In the genomic region with DNA sequence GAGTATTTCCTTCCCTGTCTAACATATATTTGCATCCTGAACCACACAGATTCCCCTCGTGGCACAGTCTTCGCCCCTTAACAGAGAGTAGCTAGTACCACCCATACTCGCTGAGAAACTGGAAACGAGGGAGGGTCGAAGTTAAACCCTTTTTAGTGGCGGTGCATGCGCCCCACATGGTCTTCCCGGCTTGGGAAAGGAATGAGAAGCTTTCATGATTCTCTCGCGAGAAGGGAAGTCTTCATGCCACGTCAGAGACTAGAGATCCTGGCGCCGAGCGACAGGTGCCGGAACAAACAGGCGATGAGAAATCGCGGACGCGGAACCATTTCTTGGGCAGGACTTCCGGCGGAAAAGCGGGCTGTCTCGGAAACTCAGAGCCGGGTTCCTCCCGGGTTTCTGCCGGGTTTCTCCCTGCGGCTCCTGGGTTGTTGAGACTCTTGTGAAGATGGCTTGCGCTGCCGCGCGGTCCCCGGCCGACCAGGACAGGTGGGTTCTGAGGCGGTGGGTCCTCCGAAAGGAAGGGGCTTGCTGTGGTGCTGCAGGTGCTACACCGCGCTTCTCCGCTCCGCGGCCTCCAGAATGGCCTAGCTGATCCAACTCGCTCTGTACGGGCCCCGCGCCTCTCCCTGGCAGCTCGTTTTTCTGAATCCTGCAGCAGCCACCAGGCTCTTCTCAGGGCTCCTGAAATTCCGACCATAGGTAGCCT, we compare ENCODE assay signal across 8 cellular contexts. TPM values are rescaled to one million over a fixed set of nuclear protein-coding genes. Genes with fewer than 3 reads are reported as not detected.
DNase-seq lines count a peak whose midpoint lies in the region; ATAC-seq and TF ChIP-seq lines count a peak whose summit lies in the region.

A gene (plus strand): TSS at position 359 of the 709 bp plus-strand sequence. CDS start 90 bp downstream, at position 449.

- peak within 1 kb of the TSS; percentile 91 for H3K9ac ChIP-seq in SK-N-SH

- H3K4me1 ChIP-seq in SK-N-SH (ENCODE audit: control insufficient read depth in 1 of 2, insufficient read depth in 2 of 2, low read depth in 1 of 2, low read length in 1 of 2) (peaks cover 18 to 22% of the 10 kb centered on the region in 2 experiments; a peak in 3 of 4 replicates), suprapubic skin (peaks cover 31% of the 10 kb centered on the region)

- peaks cover 17% of the 10 kb centered on the region for H4K20me1 ChIP-seq in SK-N-SH (ENCODE audit: insufficient read depth)

- H3K4me3 ChIP-seq in GM06990 (replicated peaks; ENCODE audit: low read depth, low read length) (peak within 1 kb of the TSS; percentile 81), SK-N-SH (ENCODE audit: low read depth in 2 of 2, low read length in 1 of 2) (peak within 1 kb of the TSS; percentile 91 to 96), suprapubic skin (peak within 1 kb of the TSS; percentile 77)

- H3K36me3 ChIP-seq in GM06990 (ENCODE audit: control insufficient read depth, insufficient read depth, low read length) (peaks cover 5% of the 10 kb centered on the region), SK-N-SH (replicated peaks in 1 of 2; ENCODE audit: control insufficient read depth in 1 of 2, insufficient read depth in 2 of 2, low read length in 1 of 2) (peaks cover 28 to 33% of the 10 kb centered on the region in 2 experiments), suprapubic skin (peaks cover 21% of the 10 kb centered on the region)

- peak; percentile 96 for ATAC-seq in HG02571 (IDR thresholded peaks at IDR 0.05; ENCODE audit: unreplicated experiment)

- WGBS in SK-N-SH (ENCODE audit: low lambda C conversion rate), result 2% methylated on average over 30 of the region's 47 CpGs
- WGBS in suprapubic skin, result 2% methylated on average over 39 of the region's 47 CpGs

- TF ChIP-seq EP300 in SK-N-SH (IDR thresholded peaks at IDR 0.05; ENCODE audit: borderline replicate concordance in 1 of 2, low read depth in 1 of 2, low read length in 1 of 2) (no peak), suprapubic skin (IDR thresholded peaks at IDR 0.05) (peak; percentile 38)

- POLR2A ChIA-PET in SK-N-SH (lab: Yijun Ruan, JAX), result interaction anchor here (1.0 to 1.8 kb wide), 6 partner anchors 13 to 123 kb away, joined by 3 to 14 read pairs (median 4); a partner anchor contains a TSS

- H3K79me2 ChIP-seq in SK-N-SH (ENCODE audit: insufficient read depth), result peaks cover 50% of the 10 kb centered on the region

- H3K27ac ChIP-seq in SK-N-SH (ENCODE audit: low read depth in 2 of 2, low read length in 1 of 2) (peak within 1 kb of the TSS; percentile 86 to 88), suprapubic skin (peak within 1 kb of the TSS; percentile 86)

- TF ChIP-seq POLR2A in suprapubic skin (IDR thresholded peaks at IDR 0.05), result peak in 1 of 2 donors; percentile 79

- peak within 1 kb of the TSS; percentile 82 for H3K4me2 ChIP-seq in SK-N-SH

- peak within 1 kb of the TSS; percentile 100 for H2AFZ ChIP-seq in SK-N-SH (ENCODE audit: low read depth)

- CTCF ChIA-PET in SK-N-SH (lab: Yijun Ruan, JAX), result interaction anchor here (0.9 to 3.5 kb wide), 4 partner anchors 9 to 135 kb away, joined by 3 to 22 read pairs (median 3); a partner anchor contains a TSS

- no peak for TF ChIP-seq RAD21 in SK-N-SH (IDR thresholded peaks at IDR 0.05; ENCODE audit: low read length)

- H3K9me3 ChIP-seq in SK-N-SH (no peaks in the 10 kb centered on the region), suprapubic skin (no peaks in the 10 kb centered on the region)

- TF ChIP-seq CTCF in GM06990 (IDR thresholded peaks at IDR 0.05; ENCODE audit: insufficient read depth, low read length, poor library complexity, severe bottlenecking), result no peak
- TF ChIP-seq CTCF in SK-N-SH (IDR thresholded peaks at IDR 0.05), result no peak
- TF ChIP-seq CTCF in suprapubic skin (IDR thresholded peaks at IDR 0.05), result no peak

- no peaks in the 10 kb centered on the region for H3K9me2 ChIP-seq in SK-N-SH

- H3F3A ChIP-seq in SK-N-SH (replicated peaks; ENCODE audit: insufficient read depth), result peaks cover 3% of the 10 kb centered on the region

- DNase-seq in GM06990 (ENCODE audit: extremely low read depth, insufficient read length) (peak; percentile 89), NCI-H1048 (lab: John Stamatoyannopoulos, UW) (peak; percentile 91), SK-N-SH (peak; percentile 91), globus pallidus (ENCODE audit: low spot score) (peak; percentile 93), nucleus accumbens (lab: John Stamatoyannopoulos, UW) (peak; percentile 40 to 97 (median 91)), suprapubic skin (ENCODE audit: low spot score in 2 of 2) (peak; percentile 96)
- peak; percentile 89 for DNase-seq in activated naive CD4-positive, alpha-beta T cell treated with anti-CD3 and anti-CD28 coated beads, Interleukin-2, amount 50 U/mL, for 16 hours

- H3K27me3 ChIP-seq in GM06990 (replicated peaks; ENCODE audit: control insufficient read depth, insufficient read depth, low read length) (no peaks in the 10 kb centered on the region), SK-N-SH (ENCODE audit: insufficient read depth) (no peaks in the 10 kb centered on the region), suprapubic skin (no peaks in the 10 kb centered on the region)

TF ChIP-seq in SK-N-SH, 30 proteins besides CTCF, POLR2A, EP300 and RAD21 (continues in another document):
- TF ChIP-seq RCOR1 (IDR thresholded peaks at IDR 0.05; ENCODE audit: low read length), result peak; percentile 13; the same call in 1 of the 2 replicates
- TF ChIP-seq NRF1 (IDR thresholded peaks at IDR 0.05; ENCODE audit: low read depth, low read length), result no peak
- peak; percentile 74 for TF ChIP-seq TAF1 (IDR thresholded peaks at IDR 0.05; ENCODE audit: borderline replicate concordance, low read depth, low read length)
- TF ChIP-seq, protein P1, sequence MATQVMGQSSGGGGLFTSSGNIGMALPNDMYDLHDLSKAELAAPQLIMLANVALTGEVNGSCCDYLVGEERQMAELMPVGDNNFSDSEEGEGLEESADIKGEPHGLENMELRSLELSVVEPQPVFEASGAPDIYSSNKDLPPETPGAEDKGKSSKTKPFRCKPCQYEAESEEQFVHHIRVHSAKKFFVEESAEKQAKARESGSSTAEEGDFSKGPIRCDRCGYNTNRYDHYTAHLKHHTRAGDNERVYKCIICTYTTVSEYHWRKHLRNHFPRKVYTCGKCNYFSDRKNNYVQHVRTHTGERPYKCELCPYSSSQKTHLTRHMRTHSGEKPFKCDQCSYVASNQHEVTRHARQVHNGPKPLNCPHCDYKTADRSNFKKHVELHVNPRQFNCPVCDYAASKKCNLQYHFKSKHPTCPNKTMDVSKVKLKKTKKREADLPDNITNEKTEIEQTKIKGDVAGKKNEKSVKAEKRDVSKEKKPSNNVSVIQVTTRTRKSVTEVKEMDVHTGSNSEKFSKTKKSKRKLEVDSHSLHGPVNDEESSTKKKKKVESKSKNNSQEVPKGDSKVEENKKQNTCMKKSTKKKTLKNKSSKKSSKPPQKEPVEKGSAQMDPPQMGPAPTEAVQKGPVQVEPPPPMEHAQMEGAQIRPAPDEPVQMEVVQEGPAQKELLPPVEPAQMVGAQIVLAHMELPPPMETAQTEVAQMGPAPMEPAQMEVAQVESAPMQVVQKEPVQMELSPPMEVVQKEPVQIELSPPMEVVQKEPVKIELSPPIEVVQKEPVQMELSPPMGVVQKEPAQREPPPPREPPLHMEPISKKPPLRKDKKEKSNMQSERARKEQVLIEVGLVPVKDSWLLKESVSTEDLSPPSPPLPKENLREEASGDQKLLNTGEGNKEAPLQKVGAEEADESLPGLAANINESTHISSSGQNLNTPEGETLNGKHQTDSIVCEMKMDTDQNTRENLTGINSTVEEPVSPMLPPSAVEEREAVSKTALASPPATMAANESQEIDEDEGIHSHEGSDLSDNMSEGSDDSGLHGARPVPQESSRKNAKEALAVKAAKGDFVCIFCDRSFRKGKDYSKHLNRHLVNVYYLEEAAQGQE (IDR thresholded peaks at IDR 0.05; ENCODE audit: low read depth, low read length), result peak; percentile 5; the same call in 1 of the 2 replicates
- TF ChIP-seq ELF1 (IDR thresholded peaks at IDR 0.05), result peak; percentile 81
- TF ChIP-seq GABPA (IDR thresholded peaks at IDR 0.05; ENCODE audit: low read depth), result peak; percentile 95
- peak; percentile 84 for TF ChIP-seq POLR2AphosphoS5 (IDR thresholded peaks at IDR 0.05; ENCODE audit: low read depth, low read length)
- TF ChIP-seq CHD2 (IDR thresholded peaks at IDR 0.05; ENCODE audit: low read length, partially characterized antibody), result peak; percentile 100
- TF ChIP-seq, protein P2, sequence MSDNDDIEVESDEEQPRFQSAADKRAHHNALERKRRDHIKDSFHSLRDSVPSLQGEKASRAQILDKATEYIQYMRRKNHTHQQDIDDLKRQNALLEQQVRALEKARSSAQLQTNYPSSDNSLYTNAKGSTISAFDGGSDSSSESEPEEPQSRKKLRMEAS (IDR thresholded peaks at IDR 0.05; ENCODE audit: low read depth), result peak; percentile 99
- TF ChIP-seq MXI1 (IDR thresholded peaks at IDR 0.05; ENCODE audit: low read depth, low read length), result peak; percentile 94
- 0 out of 2 replicates have a peak, but pooled peaks have one; percentile 25 for TF ChIP-seq FOXM1 (IDR thresholded peaks at IDR 0.05; ENCODE audit: low read depth)
- TF ChIP-seq, protein P3, sequence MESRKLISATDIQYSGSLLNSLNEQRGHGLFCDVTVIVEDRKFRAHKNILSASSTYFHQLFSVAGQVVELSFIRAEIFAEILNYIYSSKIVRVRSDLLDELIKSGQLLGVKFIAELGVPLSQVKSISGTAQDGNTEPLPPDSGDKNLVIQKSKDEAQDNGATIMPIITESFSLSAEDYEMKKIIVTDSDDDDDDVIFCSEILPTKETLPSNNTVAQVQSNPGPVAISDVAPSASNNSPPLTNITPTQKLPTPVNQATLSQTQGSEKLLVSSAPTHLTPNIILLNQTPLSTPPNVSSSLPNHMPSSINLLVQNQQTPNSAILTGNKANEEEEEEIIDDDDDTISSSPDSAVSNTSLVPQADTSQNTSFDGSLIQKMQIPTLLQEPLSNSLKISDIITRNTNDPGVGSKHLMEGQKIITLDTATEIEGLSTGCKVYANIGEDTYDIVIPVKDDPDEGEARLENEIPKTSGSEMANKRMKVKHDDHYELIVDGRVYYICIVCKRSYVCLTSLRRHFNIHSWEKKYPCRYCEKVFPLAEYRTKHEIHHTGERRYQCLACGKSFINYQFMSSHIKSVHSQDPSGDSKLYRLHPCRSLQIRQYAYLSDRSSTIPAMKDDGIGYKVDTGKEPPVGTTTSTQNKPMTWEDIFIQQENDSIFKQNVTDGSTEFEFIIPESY (IDR thresholded peaks at IDR 0.05; ENCODE audit: borderline replicate concordance, low read depth), result peak; percentile 98
- TF ChIP-seq RFX5 (IDR thresholded peaks at IDR 0.05; ENCODE audit: low read length), result no peak
- peak; percentile 76; the same call in 1 of the 2 replicates for TF ChIP-seq YY1 (IDR thresholded peaks at IDR 0.05; ENCODE audit: low read depth)
- no peak for TF ChIP-seq JUND (IDR thresholded peaks at IDR 0.05)

RNA-seq across cellular contexts. Expression of the gene that starts here (rescaled TPM):
- polyA plus RNA-seq in SK-N-SH (2012; rRNA removed), result 46.4 and 54.1 TPM in 2 replicates
- polyA plus RNA-seq in SK-N-SH (2012; cell fraction: cytosol; rRNA removed), result 71.7 and 129 TPM in 2 replicates
- polyA plus RNA-seq in SK-N-SH (2012; cell fraction: nucleus; rRNA removed), result 18.3 and 33.4 TPM in 2 replicates
- 10 to 100 TPM; 26.2 to 48.6 (median 32.9) TPM for total RNA-seq in suprapubic skin

Comparison
In these comparisons a context has a peak if more than half of its experiments do, and no peak if none do; other contexts are left out.
1. Peak in every context shown above with its lines: DNase-seq, ATAC-seq, H3K4me3 ChIP-seq and H3K27ac ChIP-seq.